Comparison of ENCODE assay signal across 8 cellular contexts in genomic region chr12:116336542-116337065, GRCh38. TPM values are rescaled to one million over a fixed set of nuclear protein-coding genes. Genes with fewer than 3 reads are reported as not detected.
DNase-seq lines count a peak whose midpoint lies in the region; ATAC-seq and TF ChIP-seq lines count a peak whose summit lies in the region.

No MANE protein-coding gene starts in this region.

- WGBS in testis, 2 donors, result 90 to 91% methylated on average over 11 of the region's 11 CpGs

- peak overlapping the region; percentile 17; the same call in 1 of the 2 replicates for H3K9ac ChIP-seq in OCI-LY3 (ENCODE audit: low read length)

- peaks cover 79% of the 10 kb centered on the region for H3K4me1 ChIP-seq in OCI-LY3 (ENCODE audit: low read length)
- H3K4me1 ChIP-seq in mucosa of descending colon (ENCODE audit: low read depth), result no peaks in the 10 kb centered on the region
- H3K4me1 ChIP-seq in testis, result no peaks in the 10 kb centered on the region

- 0 out of 2 replicates have a peak overlapping the region, but pooled peaks have one; percentile 13 for H2AFZ ChIP-seq in OCI-LY3 (ENCODE audit: low read depth, low read length)

- no peak for TF ChIP-seq POLR2A in testis (IDR thresholded peaks at IDR 0.05)

- H3K36me3 ChIP-seq in OCI-LY3 (replicated peaks; ENCODE audit: low read depth, low read length), result no peaks in the 10 kb centered on the region
- no peaks in the 10 kb centered on the region for H3K36me3 ChIP-seq in mucosa of descending colon (ENCODE audit: low read depth)
- no peaks in the 10 kb centered on the region for H3K36me3 ChIP-seq in testis (ENCODE audit: low read depth, missing control alignments)

- H4K20me1 ChIP-seq in OCI-LY3 (ENCODE audit: insufficient read depth, low read length), result no peaks in the 10 kb centered on the region

- TF ChIP-seq CTCF in OCI-LY3 (IDR thresholded peaks at IDR 0.05; ENCODE audit: low read depth, low read length) (peak; percentile 20), mucosa of descending colon (IDR thresholded peaks at IDR 0.05) (no peak), omental fat pad (IDR thresholded peaks at IDR 0.05) (no peak), testis (IDR thresholded peaks at IDR 0.05) (no peak)

- peak overlapping the region; percentile 45 for H3K4me3 ChIP-seq in OCI-LY3 (ENCODE audit: low read length)
- no peak overlapping the region for H3K4me3 ChIP-seq in mucosa of descending colon
- H3K4me3 ChIP-seq in testis, result no peak overlapping the region

- intact Hi-C loops in mucosa of descending colon (cut with DNase I, micrococcal nuclease) (no loop called here), testis (cut with DNase I; ENCODE audit: low total_unique reads) (no loop called here)

- peak overlapping the region; percentile 61 for H3K4me2 ChIP-seq in OCI-LY3 (ENCODE audit: low read length)

- ATAC-seq in GM18909 (IDR thresholded peaks at IDR 0.05; ENCODE audit: poor library complexity, unreplicated experiment), result peak; percentile 82
- ATAC-seq in HG02759 (IDR thresholded peaks at IDR 0.05; ENCODE audit: unreplicated experiment), result peak; percentile 90
- peak; percentile 81 for ATAC-seq in mucosa of descending colon
- ATAC-seq in omental fat pad (ENCODE audit: low FRiP score), result no peak

- DNase-seq in mucosa of descending colon (peak in 1 of 3 donors; percentile 21), COLO668 (lab: John Stamatoyannopoulos, UW; ENCODE audit: unreplicated experiment) (no peak), omental fat pad (ENCODE audit: low spot score) (no peak), testis (no peak)
- no peak for DNase-seq in activated CD8-positive, alpha-beta memory T cell treated with anti-CD3 and anti-CD28 coated beads, Interleukin-2, amount 50 U/mL, for 4 hours

- H3K27me3 ChIP-seq in OCI-LY3 (ENCODE audit: low read depth, low read length) (peaks cover 8% of the 10 kb centered on the region; the same call in 1 of the 2 replicates), testis (no peaks in the 10 kb centered on the region)

- H3K27ac ChIP-seq in OCI-LY3 (ENCODE audit: low read length) (peak overlapping the region; percentile 68), testis (no peak overlapping the region)

- H3K79me2 ChIP-seq in OCI-LY3 (ENCODE audit: low read length), result no peaks in the 10 kb centered on the region

- no peaks in the 10 kb centered on the region for H3K9me3 ChIP-seq in OCI-LY3 (ENCODE audit: insufficient read depth, low read length)
- no peaks in the 10 kb centered on the region for H3K9me3 ChIP-seq in mucosa of descending colon
- no peaks in the 10 kb centered on the region for H3K9me3 ChIP-seq in testis

RNA-seq across cellular contexts. Expression of gene MED13L, which starts 59.1 kb away (rescaled TPM):
- total RNA-seq in mucosa of descending colon, result 100 to 1,000 TPM in 2 of 3 donors, 10 to 100 TPM in 1; 96.9 to 165 (median 135) TPM
- total RNA-seq in omental fat pad, result 100 to 1,000 TPM; 153 to 251 (median 194) TPM
- 100 to 1,000 TPM; 133 to 173 TPM for total RNA-seq in testis
- 56.4 TPM for polyA plus RNA-seq in testis (ENCODE audit: insufficient read depth, low read depth, low replicate concordance)
